29 cellular contexts compared by ENCODE assay signal in genomic region chr22:27900153-27900552, GRCh38.
"Had no signal": no experiment of that assay in that cellular context is flagged by ENCODE, and none has a peak within 500 bp of the region (broad histone marks: within the 10 kb centered on the region; RNA-seq: fewer than 3 reads in every experiment).

No MANE protein-coding gene starts in this region.

- H3K4me3 ChIP-seq: psoas muscle, skin epidermis, smooth muscle cell, spleen, suprapubic skin, testis, tibial artery, transverse colon, upper lobe of right lung, uterus had no signal

- ATAC-seq: naive thymus-derived CD8-positive, alpha-beta T cell; natural killer cell treated with Interleukin-12 subunit alpha and Interleukin-12 subunit beta and Interleukin-15 and Interleukin-18, amount 100 ng/mL, for 72 hours; psoas muscle; right cardiac atrium; sciatic nerve; stimulated activated memory B cell treated with anti-CD40 and anti-IgM and Interleukin-4, amounts not matched to agents 10 μg/mL and 1 μg/mL and 100 μg/mL, for 72 hours; stimulated activated naive CD8-positive, alpha-beta T cell treated with anti-CD3 and anti-CD28 coated beads, Interleukin-15, amount 100 ng/mL, for 72 hours; stimulated activated naive CD8-positive, alpha-beta T cell treated with anti-CD3 and anti-CD28 coated beads, Interleukin-15, Interleukin-2, amounts not matched to agents 100 U/mL and 50 U/mL, for 24 hours; upper lobe of right lung had no signal

- H2AFZ ChIP-seq: parathyroid adenoma had no signal

- H3K27me3 ChIP-seq: neutrophil, spleen, suprapubic skin, testis, tibial artery, transverse colon, upper lobe of right lung, uterus had no signal

- H3K27ac ChIP-seq: neutrophil, parathyroid adenoma, psoas muscle, skin epidermis, spleen, suprapubic skin, testis, tibial artery, transverse colon, upper lobe of right lung, uterus had no signal

- H3K4me1 ChIP-seq: parathyroid adenoma, psoas muscle, suprapubic skin, testis, transverse colon, uterus had no signal

- H3K9me3 ChIP-seq: neutrophil, psoas muscle, spleen, suprapubic skin, testis, tibial artery, transverse colon, upper lobe of right lung, uterus had no signal

- H3K9ac ChIP-seq: parathyroid adenoma had no signal

- H3K4me2 ChIP-seq: smooth muscle cell had no signal

- H3K36me3 ChIP-seq: uterus had no signal

- DNase-seq: naive thymus-derived CD8-positive, alpha-beta T cell; nephron progenitor cell; nucleus accumbens; posterior cingulate gyrus; psoas muscle; right cardiac atrium; spleen; stimulated activated CD4-positive, alpha-beta T cell treated with anti-CD3 and anti-CD28 coated beads, Interleukin-12 subunit alpha, Interleukin-12 subunit beta, amount 100 ng/mL, for 4 hours; stimulated activated CD4-positive, alpha-beta T cell treated with anti-CD3 and anti-CD28 coated beads, Interleukin-1b, Interleukin-23, amount 100 ng/mL, for 48 hours; stimulated activated CD4-positive, alpha-beta T cell treated with anti-CD3 and anti-CD28 coated beads, Interleukin-4, amount 100 ng/mL, for 1 hour; stimulated activated CD4-positive, alpha-beta T cell treated with anti-CD3 and anti-CD28 coated beads, Interleukin-4, amount 100 ng/mL, for 4 hours; stimulated activated CD8-positive, alpha-beta memory T cell treated with anti-CD3 and anti-CD28 coated beads, Interleukin-4, amount 100 ng/mL, for 48 hours; stimulated activated naive CD4-positive, alpha-beta T cell; stimulated activated naive CD8-positive, alpha-beta T cell treated with anti-CD3 and anti-CD28 coated beads, Interleukin-15, amount 100 ng/mL, for 72 hours; stimulated activated naive CD8-positive, alpha-beta T cell treated with anti-CD3 and anti-CD28 coated beads, Interleukin-15, Interleukin-2, amounts not matched to agents 100 U/mL and 50 U/mL, for 24 hours; substantia nigra; testis; tibial artery; transverse colon; upper lobe of right lung; uterus had no signal
